Comparison of ENCODE assay signal across 14 cellular contexts in the genomic region with DNA sequence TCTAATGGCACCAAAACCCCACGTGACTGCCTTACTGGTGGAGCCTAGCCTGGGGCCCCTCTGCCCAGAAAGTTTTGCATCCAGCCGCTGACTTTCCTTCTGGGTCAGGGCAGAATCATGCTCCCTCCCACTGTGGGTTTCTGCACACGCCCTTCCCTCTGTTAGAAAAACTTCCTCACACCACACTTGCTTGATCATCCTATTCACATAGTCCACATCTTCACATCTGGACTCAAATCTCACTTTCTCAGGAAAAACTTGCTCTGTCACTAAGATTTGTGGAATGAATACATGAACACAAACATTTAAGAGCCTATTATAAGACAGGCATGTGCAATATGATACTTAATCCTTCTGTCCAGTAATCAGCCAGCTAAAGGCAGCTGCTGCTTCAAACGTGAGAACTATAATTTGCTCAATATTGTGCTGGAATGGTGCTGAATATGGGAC.
DNase-seq lines count a peak whose midpoint lies in the region; ATAC-seq and TF ChIP-seq lines count a peak whose summit lies in the region.
"Had no signal": no experiment of that assay in that cellular context is flagged by ENCODE, and none has a peak within 500 bp of the region (broad histone marks: within the 10 kb centered on the region; RNA-seq: fewer than 3 reads in every experiment).

No MANE protein-coding gene starts in this region.

- H2BK5ac ChIP-seq in mesenchymal stem cell (ENCODE audit: low read depth, low read length, poor library complexity, severe bottlenecking) = no peak overlapping the region

- peak overlapping the region in 1 of 2 experiments; percentile 32 for H2BK12ac ChIP-seq in mesenchymal stem cell (ENCODE audit: low read length in 2 of 2)

- intact Hi-C loops in posterior vena cava (cut with DNase I) = no loop called here

- H3K4me3 ChIP-seq in GM23248 = no peak overlapping the region
- H3K4me3 ChIP-seq in mesenchymal stem cell (ENCODE audit: insufficient read depth in 1 of 2, low read depth in 1 of 2, low read length in 2 of 2) = no peak overlapping the region
- H3K4me3 ChIP-seq: GM12878, spleen had no signal

- H3F3A ChIP-seq in GM23248 (ENCODE audit: insufficient read depth) = peaks cover 28% of the 10 kb centered on the region

- no peak overlapping the region for H2AFZ ChIP-seq in GM23248
- H2AFZ ChIP-seq in mesenchymal stem cell (ENCODE audit: low read depth, low read length) = no peak overlapping the region

- no peak overlapping the region for H4K8ac ChIP-seq in mesenchymal stem cell (ENCODE audit: low read length)

- H3K27me3 ChIP-seq in GM23248 (replicated peaks; ENCODE audit: insufficient read depth) (no peaks in the 10 kb centered on the region), mesenchymal stem cell (ENCODE audit: control insufficient read depth in 1 of 2, insufficient read depth in 1 of 2, low read length in 2 of 2) (no peaks in the 10 kb centered on the region)
- H3K27me3 ChIP-seq: spleen had no signal

- no peaks in the 10 kb centered on the region for H3K36me3 ChIP-seq in GM23248 (ENCODE audit: low read depth)
- no peaks in the 10 kb centered on the region for H3K36me3 ChIP-seq in mesenchymal stem cell (ENCODE audit: control insufficient read depth in 1 of 2, insufficient read depth in 2 of 2, low read depth in 1 of 2, low read length in 2 of 2)
- H3K36me3 ChIP-seq: spleen had no signal

- in situ Hi-C loops in GM23248 (cut with MboI) = no loop called here

- H3K4me1 ChIP-seq in GM23248 (ENCODE audit: insufficient read depth) = peaks cover 37% of the 10 kb centered on the region
- peaks cover 3% of the 10 kb centered on the region for H3K4me1 ChIP-seq in mesenchymal stem cell (ENCODE audit: control insufficient read depth, insufficient read depth, low read depth, low read length)
- H3K4me1 ChIP-seq: spleen had no signal

- H4K91ac ChIP-seq in mesenchymal stem cell (ENCODE audit: low read length) = no peak overlapping the region

- 17 to 18% methylated on average over 4 of the region's 4 CpGs for whole genome bisulfite sequencing in GM23248 (ENCODE audit: low coverage in 1 of 2, low lambda C conversion rate in 2 of 2, missing lambda C conversion rate in 2 of 2), 2 experiments
- WGBS in mesenchymal stem cell = 68% methylated on average over 3 of the region's 4 CpGs

- no peaks in the 10 kb centered on the region for H3K9me2 ChIP-seq in GM23248 (ENCODE audit: insufficient read depth)

- H3K4me2 ChIP-seq in GM23248 (ENCODE audit: unreplicated experiment) (peak overlapping the region; percentile 3), mesenchymal stem cell (ENCODE audit: low read length, poor library complexity, severe bottlenecking) (no peak overlapping the region)

- no peak for ATAC-seq in GM21737 (IDR thresholded peaks at IDR 0.05; ENCODE audit: unreplicated experiment)
- ATAC-seq: activated T-helper 17 cell treated with anti-CD3 and anti-CD28 coated beads, Interleukin-2, amount 50 U/mL, for 72 hours; GM12878 had no signal

- DNase-seq in AG08395 (ENCODE audit: low spot score) (peak; percentile 36), GM23248 (peak; percentile 61), amniotic epithelial cell (ENCODE audit: low read depth) (peak; percentile 54), mesenchymal stem cell (peak; percentile 17), GM20000 (ENCODE audit: low spot score) (no peak), cerebellar nuclear complex (lab: John Stamatoyannopoulos, UW) (no peak), posterior vena cava (ENCODE audit: low spot score) (no peak)
- DNase-seq: dermis blood vessel endothelial cell, DMS79 treated with DMSO at 0.1 percent for 48 hours, NCI-H2029, spleen had no signal

- no peaks in the 10 kb centered on the region for H4K20me1 ChIP-seq in GM23248 (ENCODE audit: insufficient read depth)

- H3K79me1 ChIP-seq in mesenchymal stem cell (replicated peaks; ENCODE audit: low read length, poor library complexity, severe bottlenecking) = no peaks in the 10 kb centered on the region

- TF ChIP-seq CTCF in GM20000 (IDR thresholded peaks at IDR 0.05; ENCODE audit: extremely low read depth, missing control alignments) = no peak

- no peak overlapping the region for H3K23ac ChIP-seq in mesenchymal stem cell (ENCODE audit: low read length in 2 of 2)

- no peaks in the 10 kb centered on the region for H3K79me2 ChIP-seq in GM23248 (ENCODE audit: insufficient read depth)

- H3K9me3 ChIP-seq in GM23248 (ENCODE audit: low read depth) = no peaks in the 10 kb centered on the region
- no peaks in the 10 kb centered on the region for H3K9me3 ChIP-seq in mesenchymal stem cell (ENCODE audit: control insufficient read depth, low read length)
- H3K9me3 ChIP-seq: spleen had no signal

- no peak overlapping the region for H2AK5ac ChIP-seq in mesenchymal stem cell (ENCODE audit: low read length, severe bottlenecking)

- H3K18ac ChIP-seq in mesenchymal stem cell (ENCODE audit: low read depth in 1 of 2, low read length in 2 of 2) = peak overlapping the region in 1 of 2 experiments; percentile 0

- no peak overlapping the region for H3K14ac ChIP-seq in mesenchymal stem cell (ENCODE audit: low read length in 2 of 2)

- H3K4ac ChIP-seq in mesenchymal stem cell (ENCODE audit: low read depth in 1 of 2, low read length in 2 of 2) = peak overlapping the region in 1 of 2 experiments; percentile 17

- peak overlapping the region; percentile 42 for H2BK120ac ChIP-seq in mesenchymal stem cell (ENCODE audit: low read depth, low read length)

- H3K27ac ChIP-seq in GM23248 = peak overlapping the region; percentile 42
- H3K27ac ChIP-seq in mesenchymal stem cell (ENCODE audit: low read length, poor library complexity, severe bottlenecking) = no peak overlapping the region
- H3K27ac ChIP-seq: spleen had no signal

- no peak overlapping the region for H3K9ac ChIP-seq in GM23248
- no peak overlapping the region for H3K9ac ChIP-seq in mesenchymal stem cell (ENCODE audit: low read length)

- no peak overlapping the region for H2BK15ac ChIP-seq in mesenchymal stem cell (ENCODE audit: low read depth, poor library complexity, severe bottlenecking)

Comparison
In these comparisons a context has a peak if more than half of its experiments do, and no peak if none do; other contexts are left out.
1. DNase-seq: peak in AG08395 (single experiment), GM23248 (single experiment), amniotic epithelial cell (single experiment) and mesenchymal stem cell (single experiment); none in GM20000 (single experiment), cerebellar nuclear complex (0 of 2) and posterior vena cava (single experiment).